8 cellular contexts compared by ENCODE assay signal in the genomic region with DNA sequence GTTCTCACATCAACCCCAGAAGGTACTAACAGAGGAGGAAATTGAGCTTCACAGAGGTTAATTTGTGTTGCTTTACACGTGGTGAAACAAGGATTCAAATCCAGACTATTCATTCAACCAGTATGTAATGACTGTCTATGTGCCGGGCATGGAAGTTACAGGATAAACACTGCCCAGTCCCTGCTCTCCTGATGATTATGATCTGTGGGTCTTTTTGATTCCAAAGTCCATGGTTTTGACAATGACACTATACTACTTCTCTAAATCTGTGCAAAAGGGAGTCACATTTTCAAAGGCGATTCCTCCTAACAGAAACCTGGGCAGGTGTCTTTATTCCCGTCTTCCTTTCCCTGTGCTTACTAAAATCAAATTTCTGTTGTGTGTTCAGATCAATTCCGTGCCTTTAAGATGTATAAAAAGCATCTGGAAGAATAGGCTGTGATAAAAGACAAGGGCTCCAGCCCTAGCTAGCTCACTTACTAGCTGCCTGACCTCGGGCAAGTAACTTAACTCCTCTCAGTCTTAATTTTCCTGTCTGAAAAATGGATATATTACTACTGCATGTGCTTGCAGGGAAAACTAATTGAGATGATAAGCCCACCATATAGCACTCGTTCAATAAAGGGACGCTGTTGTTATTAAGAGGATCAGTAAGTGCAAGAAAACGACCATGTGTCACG. TPM values are rescaled to one million over a fixed set of nuclear protein-coding genes. Genes with fewer than 3 reads are reported as not detected.
DNase-seq lines count a peak whose midpoint lies in the region; ATAC-seq and TF ChIP-seq lines count a peak whose summit lies in the region.

No MANE protein-coding gene starts in this region.

- intact Hi-C loops in gastrocnemius medialis (cut with DNase I; ENCODE audit: low total_unique reads) = loop anchor here (10.0 kb wide), 1 partner anchor 190 kb away; no protein-coding TSS in a partner anchor

- H3K36me3 ChIP-seq in GM06990 (ENCODE audit: control insufficient read depth, insufficient read depth, low read length) (no peaks in the 10 kb centered on the region), RWPE2 (ENCODE audit: low read depth) (no peaks in the 10 kb centered on the region), gastrocnemius medialis (no peaks in the 10 kb centered on the region)

- peak overlapping the region; percentile 73 for H3K4me3 ChIP-seq in GM06990 (replicated peaks; ENCODE audit: low read depth, low read length)
- H3K4me3 ChIP-seq in RWPE2 (ENCODE audit: severe bottlenecking) = peak overlapping the region; percentile 84
- peak overlapping the region; percentile 76 for H3K4me3 ChIP-seq in fibroblast of mammary gland (ENCODE audit: control insufficient read depth, low read depth, low read length)
- peak overlapping the region; percentile 85 to 96 (median 92) for H3K4me3 ChIP-seq in gastrocnemius medialis

- TF ChIP-seq POLR2A in gastrocnemius medialis (IDR thresholded peaks at IDR 0.05) = no peak

- TF ChIP-seq CTCF in GM06990 (IDR thresholded peaks at IDR 0.05; ENCODE audit: insufficient read depth, low read length, poor library complexity, severe bottlenecking) = no peak
- TF ChIP-seq CTCF in RWPE2 (IDR thresholded peaks at IDR 0.05; ENCODE audit: poor library complexity, severe bottlenecking) = no peak
- TF ChIP-seq CTCF in fibroblast of mammary gland (conservative IDR thresholded peaks at IDR 0.05; ENCODE audit: control insufficient read depth, insufficient read depth, low read depth, low read length) = no peak
- TF ChIP-seq CTCF in gastrocnemius medialis (IDR thresholded peaks at IDR 0.05 in 4 of 5, conservative IDR thresholded peaks at IDR 0.05 in 1 of 5) = no peak

- in situ Hi-C loops in gastrocnemius medialis (cut with MboI; ENCODE audit: low sequenced_read_pairs in 4 of 4) = loop anchor here (10.0 kb wide), 2 partner anchors 60 to 70 kb away; partner anchors contain the start of gene ATP6V0E1 (in 3 of the 4)

- no peaks in the 10 kb centered on the region for H3K27me3 ChIP-seq in GM06990 (replicated peaks; ENCODE audit: control insufficient read depth, insufficient read depth, low read length)
- H3K27me3 ChIP-seq in RWPE2 (ENCODE audit: insufficient read depth, poor library complexity, severe bottlenecking) = no peaks in the 10 kb centered on the region
- H3K27me3 ChIP-seq in gastrocnemius medialis = peaks cover 0 to 4% (median 0%) of the 10 kb centered on the region in 3 donors

- ATAC-seq in RWPE2 (ENCODE audit: low read depth) = no peak
- ATAC-seq in gastrocnemius medialis = no peak
- ATAC-seq in GM18867 (IDR thresholded peaks at IDR 0.05; ENCODE audit: unreplicated experiment) = no peak

- H3K27ac ChIP-seq in RWPE2 (ENCODE audit: poor library complexity, severe bottlenecking) = no peak overlapping the region
- H3K27ac ChIP-seq in gastrocnemius medialis = peak overlapping the region in 3 of 4 donors; percentile 99

- H3K4me1 ChIP-seq in RWPE2 (ENCODE audit: insufficient read depth, poor library complexity, severe bottlenecking) (peaks cover 8% of the 10 kb centered on the region), gastrocnemius medialis (peaks cover 18 to 19% of the 10 kb centered on the region in 2 donors)

- H3K9me3 ChIP-seq in RWPE2 (ENCODE audit: severe bottlenecking) = no peaks in the 10 kb centered on the region
- H3K9me3 ChIP-seq in gastrocnemius medialis = no peaks in the 10 kb centered on the region

- DNase-seq in GM06990 (ENCODE audit: extremely low read depth, insufficient read length) = no peak
- no peak for DNase-seq in RWPE2 (ENCODE audit: low spot score)
- DNase-seq in fibroblast of mammary gland (ENCODE audit: low read depth) = no peak
- DNase-seq in gastrocnemius medialis = no peak
- no peak for DNase-seq in retina
- DNase-seq in hippocampal formation (lab: John Stamatoyannopoulos, UW) = no peak
- no peak for DNase-seq in hepatic stellate cell (ENCODE audit: low spot score)

RNA-seq across cellular contexts. Expression of gene CREBRF, which starts 1.0 kb away (rescaled TPM):
- total RNA-seq in gastrocnemius medialis = 10 to 100 TPM; 20.3 to 35.0 (median 25.5) TPM
